In the genomic region with DNA sequence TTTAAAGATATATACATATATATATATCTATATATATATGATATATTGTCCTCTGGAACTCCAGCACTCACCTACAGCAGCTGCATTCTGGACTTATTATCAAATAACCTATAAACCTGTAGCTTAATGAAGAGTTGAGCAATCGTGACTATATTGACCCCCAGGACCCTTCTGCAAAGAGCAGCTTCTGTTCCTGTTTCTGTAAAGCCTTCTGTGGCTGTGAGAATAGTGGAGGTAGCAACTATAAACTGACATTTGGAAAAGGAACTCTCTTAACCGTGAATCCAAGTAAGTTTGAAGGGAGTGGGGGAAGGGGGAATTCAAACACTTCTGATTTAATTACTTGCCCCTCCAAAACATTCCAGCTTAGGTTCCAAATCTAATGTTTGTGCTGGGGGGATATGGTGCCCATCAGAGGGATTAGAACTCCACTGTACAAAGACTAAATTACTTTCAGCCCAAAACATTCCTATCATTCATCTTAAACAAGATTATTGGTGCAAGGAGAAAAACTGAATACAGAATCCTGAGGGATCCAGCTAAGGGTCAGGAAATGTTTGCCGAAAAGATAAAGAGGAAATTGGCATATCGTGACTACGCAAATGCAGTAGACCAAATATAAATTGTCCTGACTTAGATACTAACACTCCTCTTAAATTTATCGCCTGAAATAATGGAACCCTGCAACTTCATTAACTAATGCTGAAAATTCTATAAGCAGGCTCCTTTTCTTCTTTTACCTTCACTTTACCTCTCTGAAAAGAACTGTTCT, we compare ENCODE assay signal across 15 cellular contexts.
DNase-seq lines count a peak whose midpoint lies in the region; ATAC-seq and TF ChIP-seq lines count a peak whose summit lies in the region.
"Had no signal": no experiment of that assay in that cellular context is flagged by ENCODE, and none has a peak within 500 bp of the region (broad histone marks: within the 10 kb centered on the region; RNA-seq: fewer than 3 reads in every experiment).

No MANE protein-coding gene starts in this region.

- no peak for TF ChIP-seq CTCF in SU-DHL-6 (IDR thresholded peaks at IDR 0.05; ENCODE audit: insufficient read depth, low read length, poor library complexity, severe bottlenecking)

- H3K27me3 ChIP-seq in SU-DHL-6 (ENCODE audit: low read length) = no peaks in the 10 kb centered on the region

- H4K20me1 ChIP-seq in SU-DHL-6 (ENCODE audit: low read depth, low read length) = no peaks in the 10 kb centered on the region

- H3K4me2 ChIP-seq in SU-DHL-6 (ENCODE audit: low read depth, low read length, poor library complexity, severe bottlenecking) = peak overlapping the region; percentile 91

- H2AFZ ChIP-seq in SU-DHL-6 (ENCODE audit: low read depth, low read length, severe bottlenecking) = no peak overlapping the region

- peaks cover 6% of the 10 kb centered on the region for H3K27me3 Mint-ChIP-seq in memory B cell

- H3K36me3 Mint-ChIP-seq in memory B cell = no peaks in the 10 kb centered on the region

- H3K4me3 ChIP-seq in SU-DHL-6 (ENCODE audit: insufficient read depth, low read length, poor library complexity, severe bottlenecking) = peak overlapping the region; percentile 24
- H3K4me3 ChIP-seq: skin epidermis, thoracic aorta had no signal

- no peak for ATAC-seq in memory B cell (ENCODE audit: low read depth)
- no peak for ATAC-seq in HG03565 (IDR thresholded peaks at IDR 0.05; ENCODE audit: unreplicated experiment)

- peaks cover 4% of the 10 kb centered on the region; the same call in 1 of the 2 replicates for H3K79me2 ChIP-seq in SU-DHL-6 (ENCODE audit: insufficient read depth, low read length)

- TF ChIP-seq POLR2A in GM19099 (IDR thresholded peaks at IDR 0.05; ENCODE audit: extremely low read depth, insufficient read length, low read depth) = peak; percentile 23

- no peaks in the 10 kb centered on the region for H3K9me3 ChIP-seq in SU-DHL-6 (ENCODE audit: insufficient read depth, low read length)
- H3K9me3 ChIP-seq: thoracic aorta had no signal

- H3K9ac ChIP-seq in SU-DHL-6 (ENCODE audit: low read length) = peak overlapping the region; percentile 70

- peaks cover 80% of the 10 kb centered on the region for H3F3A ChIP-seq in SU-DHL-6 (ENCODE audit: insufficient read depth)

- no peaks in the 10 kb centered on the region for H3K9me3 Mint-ChIP-seq in memory B cell

- peaks cover 74% of the 10 kb centered on the region for H3K4me1 Mint-ChIP-seq in memory B cell

- H3K9me2 ChIP-seq in SU-DHL-6 (replicated peaks; ENCODE audit: insufficient read depth, low read length) = no peaks in the 10 kb centered on the region

- H3K4me3 Mint-ChIP-seq in memory B cell = peak overlapping the region; percentile 64

- peak overlapping the region; percentile 91 for H3K27ac Mint-ChIP-seq in memory B cell

- peak overlapping the region; percentile 96 for H3K27ac ChIP-seq in SU-DHL-6 (ENCODE audit: low read depth, low read length)
- H3K27ac ChIP-seq: 22Rv1, thoracic aorta had no signal

- DNase-seq in SIG-M5 treated with dmso at 0.1 percent for 504 hours (lab: John Stamatoyannopoulos, UW; ENCODE audit: unreplicated experiment) (peak; percentile 22), SIG-M5 (lab: John Stamatoyannopoulos, UW) (no peak), memory B cell (ENCODE audit: low spot score in 2 of 2) (no peak), GDM1 (lab: John Stamatoyannopoulos, UW) (no peak)
- DNase-seq in activated effector memory CD4-positive, alpha-beta T cell treated with anti-CD3 and anti-CD28 coated beads, Interleukin-2, amount 50 U/mL, for 16 hours = no peak
- DNase-seq: activated CD8-positive, alpha-beta memory T cell treated with anti-CD3 and anti-CD28 coated beads, Interleukin-2, amount 50 U/mL, for 48 hours; Calu3; NCI-H1417 treated with DMSO at 0.1 percent for 48 hours; NCI-H446 had no signal

- H3K36me3 ChIP-seq in SU-DHL-6 (ENCODE audit: low read length) = no peaks in the 10 kb centered on the region
- H3K36me3 ChIP-seq: thoracic aorta had no signal
